16 cellular contexts compared by ENCODE assay signal in the genomic region with DNA sequence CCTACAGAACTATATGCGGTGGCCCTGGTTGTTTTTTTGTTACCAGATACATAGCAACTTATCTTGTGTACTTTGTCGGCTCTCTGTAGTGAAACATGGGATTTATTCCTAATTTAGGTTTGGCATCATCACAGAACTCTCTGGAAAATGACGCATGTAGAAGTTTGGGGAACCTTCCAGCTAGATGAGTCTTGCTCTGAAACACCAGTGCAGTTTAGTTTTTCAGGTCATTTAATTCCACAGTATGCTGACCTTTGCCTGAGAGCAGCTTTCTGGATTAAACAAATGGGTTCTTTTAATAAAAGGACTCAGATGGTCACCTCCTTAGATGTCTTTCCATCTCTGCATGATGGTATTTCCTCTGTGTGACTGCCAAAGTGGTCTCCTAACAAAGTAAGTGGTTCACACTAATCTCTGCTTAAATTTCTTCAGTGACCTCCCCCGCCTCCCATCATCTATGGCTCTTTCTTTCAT. TPM values are rescaled to one million over a fixed set of nuclear protein-coding genes. Genes with fewer than 3 reads are reported as not detected.
DNase-seq lines count a peak whose midpoint lies in the region; ATAC-seq and TF ChIP-seq lines count a peak whose summit lies in the region.
"Had no signal": no experiment of that assay in that cellular context is flagged by ENCODE, and none has a peak within 500 bp of the region (broad histone marks: within the 10 kb centered on the region; RNA-seq: fewer than 3 reads in every experiment).

No MANE protein-coding gene starts in this region.

- H3K36me3 ChIP-seq in OCI-LY1 (ENCODE audit: insufficient read depth, low read length) (0 out of 2 replicates have a peak, but pooled peaks cover 2% of the 10 kb centered on the region), gastrocnemius medialis (no peaks in the 10 kb centered on the region)
- H3K36me3 ChIP-seq: SJSA1, thoracic aorta had no signal

- no peak overlapping the region for H2AFZ ChIP-seq in OCI-LY1 (ENCODE audit: low read length)

- H3K4me2 ChIP-seq in OCI-LY1 (ENCODE audit: low read length), result no peak overlapping the region

- H3K9me3 ChIP-seq in OCI-LY1 (ENCODE audit: low read length) (no peaks in the 10 kb centered on the region), gastrocnemius medialis (no peaks in the 10 kb centered on the region)
- H3K9me3 ChIP-seq: SJSA1, thoracic aorta had no signal

- TF ChIP-seq POLR2A in gastrocnemius medialis (IDR thresholded peaks at IDR 0.05), result no peak

- H3K4me1 ChIP-seq in OCI-LY1 (ENCODE audit: insufficient read depth, low read length, severe bottlenecking), result peaks cover 60% of the 10 kb centered on the region
- H3K4me1 ChIP-seq in gastrocnemius medialis, result peaks cover 14 to 17% of the 10 kb centered on the region in 2 donors

- H3K9me2 ChIP-seq in OCI-LY1 (ENCODE audit: low read depth, low read length), result no peaks in the 10 kb centered on the region

- peak in 1 of 2 donors; percentile 66 for ATAC-seq in gastrocnemius medialis
- no peak for ATAC-seq in esophagus mucosa
- ATAC-seq: activated naive CD8-positive, alpha-beta T cell treated with anti-CD3 and anti-CD28 coated beads, Interleukin-2, amount 50 U/mL, for 24 hours had no signal

- no peaks in the 10 kb centered on the region for H4K20me1 ChIP-seq in OCI-LY1 (ENCODE audit: insufficient read depth, low read length)

- intact Hi-C loops in gastrocnemius medialis (cut with DNase I; ENCODE audit: low total_unique reads), result loop anchor here (5.0 kb wide), 1 partner anchor 51 kb away; no protein-coding TSS in a partner anchor

- no peak overlapping the region for H3K4me3 ChIP-seq in OCI-LY1 (ENCODE audit: low read depth, low read length, poor library complexity, severe bottlenecking)
- H3K4me3 ChIP-seq in gastrocnemius medialis, result no peak overlapping the region
- H3K4me3 ChIP-seq: SJSA1, thoracic aorta had no signal

- H3K9ac ChIP-seq in OCI-LY1 (ENCODE audit: low read length), result no peak overlapping the region

- no peaks in the 10 kb centered on the region for H3K27me3 ChIP-seq in OCI-LY1 (ENCODE audit: insufficient read depth, low read length)
- H3K27me3 ChIP-seq in gastrocnemius medialis, result no peaks in the 10 kb centered on the region
- H3K27me3 ChIP-seq: SJSA1 had no signal

- no peaks in the 10 kb centered on the region for H3F3A ChIP-seq in OCI-LY1 (ENCODE audit: insufficient read depth, low read length)

- TF ChIP-seq CTCF in OCI-LY1 (IDR thresholded peaks at IDR 0.05; ENCODE audit: low read length) (no peak), gastrocnemius medialis (IDR thresholded peaks at IDR 0.05 in 4 of 5, conservative IDR thresholded peaks at IDR 0.05 in 1 of 5) (no peak)

- peak overlapping the region; percentile 13 for H3K27ac ChIP-seq in OCI-LY1 (ENCODE audit: low read depth, low read length, poor library complexity, severe bottlenecking)
- peak overlapping the region in 3 of 4 donors; percentile 33 to 65 (median 41) for H3K27ac ChIP-seq in gastrocnemius medialis
- H3K27ac ChIP-seq: SJSA1, thoracic aorta had no signal

- in situ Hi-C loops in gastrocnemius medialis (cut with MboI; ENCODE audit: low sequenced_read_pairs in 4 of 4), result no loop called here

- no peaks in the 10 kb centered on the region for H3K79me2 ChIP-seq in OCI-LY1 (ENCODE audit: insufficient read depth, low read length)

- DNase-seq in GM04503 (ENCODE audit: low read depth), result peak; percentile 19
- DNase-seq in fibroblast of peridontal ligament (ENCODE audit: extremely low read depth), result peak; percentile 99
- DNase-seq in gastrocnemius medialis, result no peak
- DNase-seq in NCI-H510A treated with DMSO at 0.1 percent for 48 hours (lab: John Stamatoyannopoulos, UW), result no peak
- no peak for DNase-seq in medulla oblongata (ENCODE audit: extremely low spot score)
- DNase-seq: activated CD4-positive, CD25-positive, alpha-beta regulatory T cell treated with anti-CD3 and anti-CD28 coated beads, Interleukin-2, amount 50 U/mL, for 72 hours; activated naive CD8-positive, alpha-beta T cell treated with anti-CD3 and anti-CD28 coated beads, Interleukin-2, amount 50 U/mL, for 24 hours; NCI-H226 had no signal

RNA-seq across cellular contexts. Expression of gene MYO3B, which starts 39.9 kb away (rescaled TPM):
- total RNA-seq in gastrocnemius medialis, result under 1 TPM in 2 of 4 donors, not detected in 2; 0.07 to 0.27 TPM
- total RNA-seq in esophagus mucosa, result 0.24 TPM
- total RNA-seq: HT1080, lung microvascular endothelial cell, OCI-LY7, progenitor cell of endocrine pancreas, SJSA1, thoracic aorta had no signal

Comparison
In these comparisons a context has a peak if more than half of its experiments do, and no peak if none do; other contexts are left out.
1. DNase-seq: peak in GM04503 (single experiment) and fibroblast of peridontal ligament (single experiment); none in gastrocnemius medialis (0 of 2), NCI-H510A treated with DMSO at 0.1 percent for 48 hours (single experiment) and medulla oblongata (single experiment).